Comparison of ENCODE assay signal across 15 cellular contexts in the genomic region with DNA sequence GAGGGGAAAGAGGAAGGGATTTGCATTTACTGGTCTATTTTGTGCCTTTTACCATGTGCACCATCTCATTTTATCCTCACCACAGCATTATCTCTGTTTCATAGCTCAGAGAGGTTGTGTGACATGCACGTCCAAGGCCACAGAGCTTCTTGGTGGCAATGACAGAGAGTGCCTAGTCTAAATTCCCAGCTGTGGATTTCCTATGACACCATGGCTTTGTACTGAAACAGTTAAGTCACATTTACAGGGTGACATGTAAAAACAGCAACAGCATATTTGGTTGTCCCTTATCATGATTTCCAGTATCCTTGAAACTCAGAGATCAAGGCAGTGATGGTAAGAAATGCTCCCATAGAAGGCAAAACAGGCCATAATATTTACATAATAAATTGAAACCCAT.
DNase-seq lines count a peak whose midpoint lies in the region; ATAC-seq and TF ChIP-seq lines count a peak whose summit lies in the region.
"Had no signal": no experiment of that assay in that cellular context is flagged by ENCODE, and none has a peak within 500 bp of the region (broad histone marks: within the 10 kb centered on the region; RNA-seq: fewer than 3 reads in every experiment).

No MANE protein-coding gene starts in this region.

- ATAC-seq in HG02610 (IDR thresholded peaks at IDR 0.05; ENCODE audit: unreplicated experiment) (no peak), HG03457 (IDR thresholded peaks at IDR 0.05; ENCODE audit: unreplicated experiment) (no peak)
- ATAC-seq: activated CD4-positive, CD25-positive, alpha-beta regulatory T cell treated with anti-CD3 and anti-CD28 coated beads, Interleukin-2, amount 50 U/mL, for 24 hours had no signal

- H3K9me3 ChIP-seq in ovary: no peaks in the 10 kb centered on the region
- H3K9me3 ChIP-seq in tibial artery: no peaks in the 10 kb centered on the region
- H3K9me3 ChIP-seq: BLaER1 treated with 17β-estradiol and CSF1 and Interleukin-3, amounts not matched to agents 10 nM and 100 nM had no signal

- WGBS in ovary, 3 donors: 38 to 63% (median 63%) methylated on average over 1 of the region's 1 CpG

- no peaks in the 10 kb centered on the region for H3K36me3 ChIP-seq in ovary
- no peaks in the 10 kb centered on the region for H3K36me3 ChIP-seq in tibial artery

- intact Hi-C loops in ovary (cut with DNase I) (loop anchor here in 1 of 4 donors (10.0 kb wide), 1 partner anchor 70 kb away; no protein-coding TSS in a partner anchor), tibial artery (cut with DNase I; ENCODE audit: low total_unique reads) (no loop called here)

- H3K27ac ChIP-seq in angular gyrus (ENCODE audit: low read depth, low read length) (peak overlapping the region; percentile 22), ovary (peak overlapping the region; percentile 54 to 77), tibial artery (peak overlapping the region; percentile 77 to 83)
- H3K27ac ChIP-seq: BLaER1 treated with 17β-estradiol and CSF1 and Interleukin-3, amounts not matched to agents 10 nM and 100 nM had no signal

- H3K27me3 ChIP-seq in ovary (no peaks in the 10 kb centered on the region), tibial artery (no peaks in the 10 kb centered on the region)
- H3K27me3 ChIP-seq: BLaER1 treated with 17β-estradiol and CSF1 and Interleukin-3, amounts not matched to agents 10 nM and 100 nM had no signal

- TF ChIP-seq POLR2A in ovary (IDR thresholded peaks at IDR 0.05): no peak

- peaks cover 24% of the 10 kb centered on the region for H3K4me1 ChIP-seq in ovary (ENCODE audit: insufficient read depth)
- peaks cover 0 to 61% (median 39%) of the 10 kb centered on the region in 4 donors for H3K4me1 ChIP-seq in tibial artery

- TF ChIP-seq CTCF in fibroblast of the aortic adventitia (IDR thresholded peaks at IDR 0.05; ENCODE audit: insufficient read depth, low read length): no peak
- no peak for TF ChIP-seq CTCF in ovary (IDR thresholded peaks at IDR 0.05)
- TF ChIP-seq CTCF in tibial artery (IDR thresholded peaks at IDR 0.05): no peak

- H3K4me3 ChIP-seq in fibroblast of the aortic adventitia (ENCODE audit: low read depth, low read length) (no peak overlapping the region), ovary (no peak overlapping the region), tibial artery (no peak overlapping the region)
- H3K4me3 ChIP-seq: BLaER1 treated with 17β-estradiol and CSF1 and Interleukin-3, amounts not matched to agents 10 nM and 100 nM had no signal

- no peak for TF ChIP-seq EP300 in ovary (IDR thresholded peaks at IDR 0.05)

- peak; percentile 4 for DNase-seq in fibroblast of the aortic adventitia (ENCODE audit: low read depth)
- no peak for DNase-seq in ovary
- no peak for DNase-seq in tibial artery
- no peak for DNase-seq in superior temporal gyrus (ENCODE audit: extremely low spot score)
- DNase-seq in mucosa of gallbladder (ENCODE audit: low spot score): no peak
- DNase-seq: DMS79, erythroblast, NCI-H1694, NCI-H524 treated with DMSO at 0.1 percent for 48 hours, small intestine had no signal

Comparison
In these comparisons a context has a peak if more than half of its experiments do, and no peak if none do; other contexts are left out.
1. H3K27ac ChIP-seq: peak in every context shown above with its lines; median percentile 80 in tibial artery; 66 in ovary; 22 in angular gyrus.